In genomic region chrX:119573840-119574393, GRCh38 we compare ENCODE assay signal across 1 cellular context.
TF ChIP-seq lines count a peak whose summit lies in the region.

No MANE protein-coding gene starts in this region.

TF ChIP-seq in SK-N-SH, 30 proteins besides CTCF, POLR2A, EP300 and RAD21 (continued from another document):
- TF ChIP-seq, protein P1, sequence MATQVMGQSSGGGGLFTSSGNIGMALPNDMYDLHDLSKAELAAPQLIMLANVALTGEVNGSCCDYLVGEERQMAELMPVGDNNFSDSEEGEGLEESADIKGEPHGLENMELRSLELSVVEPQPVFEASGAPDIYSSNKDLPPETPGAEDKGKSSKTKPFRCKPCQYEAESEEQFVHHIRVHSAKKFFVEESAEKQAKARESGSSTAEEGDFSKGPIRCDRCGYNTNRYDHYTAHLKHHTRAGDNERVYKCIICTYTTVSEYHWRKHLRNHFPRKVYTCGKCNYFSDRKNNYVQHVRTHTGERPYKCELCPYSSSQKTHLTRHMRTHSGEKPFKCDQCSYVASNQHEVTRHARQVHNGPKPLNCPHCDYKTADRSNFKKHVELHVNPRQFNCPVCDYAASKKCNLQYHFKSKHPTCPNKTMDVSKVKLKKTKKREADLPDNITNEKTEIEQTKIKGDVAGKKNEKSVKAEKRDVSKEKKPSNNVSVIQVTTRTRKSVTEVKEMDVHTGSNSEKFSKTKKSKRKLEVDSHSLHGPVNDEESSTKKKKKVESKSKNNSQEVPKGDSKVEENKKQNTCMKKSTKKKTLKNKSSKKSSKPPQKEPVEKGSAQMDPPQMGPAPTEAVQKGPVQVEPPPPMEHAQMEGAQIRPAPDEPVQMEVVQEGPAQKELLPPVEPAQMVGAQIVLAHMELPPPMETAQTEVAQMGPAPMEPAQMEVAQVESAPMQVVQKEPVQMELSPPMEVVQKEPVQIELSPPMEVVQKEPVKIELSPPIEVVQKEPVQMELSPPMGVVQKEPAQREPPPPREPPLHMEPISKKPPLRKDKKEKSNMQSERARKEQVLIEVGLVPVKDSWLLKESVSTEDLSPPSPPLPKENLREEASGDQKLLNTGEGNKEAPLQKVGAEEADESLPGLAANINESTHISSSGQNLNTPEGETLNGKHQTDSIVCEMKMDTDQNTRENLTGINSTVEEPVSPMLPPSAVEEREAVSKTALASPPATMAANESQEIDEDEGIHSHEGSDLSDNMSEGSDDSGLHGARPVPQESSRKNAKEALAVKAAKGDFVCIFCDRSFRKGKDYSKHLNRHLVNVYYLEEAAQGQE (IDR thresholded peaks at IDR 0.05; ENCODE audit: low read depth, low read length), result no peak; the same call in 1 of the 2 replicates
- no peak for TF ChIP-seq NRF1 (IDR thresholded peaks at IDR 0.05; ENCODE audit: low read depth, low read length)
- TF ChIP-seq TEAD4 (IDR thresholded peaks at IDR 0.05; ENCODE audit: borderline replicate concordance, insufficient read depth), result no peak
